ENCODE assay signal across 1 cellular context in the genomic region with DNA sequence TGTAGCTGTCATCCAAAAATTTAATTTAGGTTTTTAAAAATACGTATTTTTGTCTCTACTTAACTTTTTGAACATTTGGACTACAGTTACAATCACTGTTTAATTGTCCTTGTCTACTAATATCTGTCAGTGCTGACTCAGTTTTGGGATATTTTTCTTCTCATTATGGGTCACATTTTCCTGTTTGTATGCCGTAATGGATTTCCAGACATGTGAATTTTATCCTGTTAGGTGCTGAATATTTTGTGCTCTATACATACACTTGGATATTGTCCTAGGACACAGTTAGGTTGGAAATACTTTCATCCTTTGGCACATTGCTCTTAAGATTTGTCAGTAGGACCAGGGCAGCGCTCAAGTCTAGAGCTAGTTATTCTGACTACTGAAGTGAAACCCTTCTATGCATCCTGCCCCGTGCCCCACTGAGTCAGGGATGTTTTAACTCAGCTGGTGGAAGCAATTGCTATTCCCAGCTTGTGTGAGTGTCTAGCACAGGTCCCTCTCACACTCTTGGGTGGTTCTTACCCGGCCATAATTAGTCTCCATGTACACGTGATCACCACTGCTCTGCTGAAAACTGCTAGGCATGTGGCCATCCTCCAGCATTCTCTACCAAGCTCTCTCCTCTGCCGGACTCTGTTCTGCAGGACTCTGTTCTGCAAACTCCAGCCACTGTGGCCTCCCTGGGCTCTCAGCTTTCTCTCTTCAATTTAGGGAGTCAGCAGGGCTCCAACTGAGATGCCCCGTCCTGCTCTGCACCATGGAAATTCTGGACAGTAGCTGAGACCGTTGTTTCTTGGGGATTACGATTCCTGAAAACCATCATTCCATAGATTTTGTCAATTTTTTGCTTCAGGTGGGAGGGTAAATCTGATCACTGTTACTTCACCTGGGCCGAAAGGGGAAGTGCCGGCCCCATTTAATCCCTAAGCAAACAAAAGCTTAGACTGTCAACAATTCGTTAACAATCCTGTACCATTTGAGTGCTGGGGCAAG.
TF ChIP-seq lines count a peak whose summit lies in the region.

No MANE protein-coding gene starts in this region.

TF ChIP-seq in HepG2, 621 proteins besides CTCF, POLR2A, EP300 and RAD21 (continued from another document and continues in another):
- peak; percentile 48; the same call in 1 of the 2 replicates for TF ChIP-seq ARID4A (CRISPR knock-in tag; IDR thresholded peaks at IDR 0.05; ENCODE audit: borderline replicate concordance)
- TF ChIP-seq ZNF496 (CRISPR knock-in tag; IDR thresholded peaks at IDR 0.05; ENCODE audit: insufficient replicate concordance): no peak
- TF ChIP-seq, protein P1, sequence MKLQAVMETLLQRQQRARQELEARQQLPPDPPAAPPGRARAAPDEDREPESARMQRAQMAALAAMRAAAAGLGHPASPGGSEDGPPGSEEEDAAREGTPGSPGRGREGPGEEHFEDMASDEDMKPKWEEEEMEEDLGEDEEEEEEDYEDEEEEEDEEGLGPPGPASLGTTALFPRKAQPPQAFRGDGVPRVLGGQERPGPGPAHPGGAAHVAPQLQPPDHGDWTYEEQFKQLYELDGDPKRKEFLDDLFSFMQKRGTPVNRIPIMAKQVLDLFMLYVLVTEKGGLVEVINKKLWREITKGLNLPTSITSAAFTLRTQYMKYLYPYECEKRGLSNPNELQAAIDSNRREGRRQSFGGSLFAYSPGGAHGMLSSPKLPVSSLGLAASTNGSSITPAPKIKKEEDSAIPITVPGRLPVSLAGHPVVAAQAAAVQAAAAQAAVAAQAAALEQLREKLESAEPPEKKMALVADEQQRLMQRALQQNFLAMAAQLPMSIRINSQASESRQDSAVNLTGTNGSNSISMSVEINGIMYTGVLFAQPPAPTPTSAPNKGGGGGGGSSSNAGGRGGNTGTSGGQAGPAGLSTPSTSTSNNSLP (IDR thresholded peaks at IDR 0.05; ENCODE audit: low read depth, low read length): no peak
- no peak for TF ChIP-seq ZMYM4 (CRISPR knock-in tag; IDR thresholded peaks at IDR 0.05)
- TF ChIP-seq KLF6 (CRISPR knock-in tag; IDR thresholded peaks at IDR 0.05): no peak
- TF ChIP-seq FOSL2 (CRISPR knock-in tag; IDR thresholded peaks at IDR 0.05): 0 out of 2 replicates have a peak, but pooled peaks have one; percentile 16
- no peak for TF ChIP-seq REL (CRISPR knock-in tag; conservative IDR thresholded peaks at IDR 0.05)
- TF ChIP-seq SRF (IDR thresholded peaks at IDR 0.05; ENCODE audit: low read depth, low read length): no peak
- TF ChIP-seq, protein P2, sequence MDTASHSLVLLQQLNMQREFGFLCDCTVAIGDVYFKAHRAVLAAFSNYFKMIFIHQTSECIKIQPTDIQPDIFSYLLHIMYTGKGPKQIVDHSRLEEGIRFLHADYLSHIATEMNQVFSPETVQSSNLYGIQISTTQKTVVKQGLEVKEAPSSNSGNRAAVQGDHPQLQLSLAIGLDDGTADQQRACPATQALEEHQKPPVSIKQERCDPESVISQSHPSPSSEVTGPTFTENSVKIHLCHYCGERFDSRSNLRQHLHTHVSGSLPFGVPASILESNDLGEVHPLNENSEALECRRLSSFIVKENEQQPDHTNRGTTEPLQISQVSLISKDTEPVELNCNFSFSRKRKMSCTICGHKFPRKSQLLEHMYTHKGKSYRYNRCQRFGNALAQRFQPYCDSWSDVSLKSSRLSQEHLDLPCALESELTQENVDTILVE (CRISPR knock-in tag; IDR thresholded peaks at IDR 0.05): no peak; the same call in 1 of the 2 replicates
- TF ChIP-seq MYNN (CRISPR knock-in tag; IDR thresholded peaks at IDR 0.05; ENCODE audit: low read depth): no peak
- TF ChIP-seq, protein P3, sequence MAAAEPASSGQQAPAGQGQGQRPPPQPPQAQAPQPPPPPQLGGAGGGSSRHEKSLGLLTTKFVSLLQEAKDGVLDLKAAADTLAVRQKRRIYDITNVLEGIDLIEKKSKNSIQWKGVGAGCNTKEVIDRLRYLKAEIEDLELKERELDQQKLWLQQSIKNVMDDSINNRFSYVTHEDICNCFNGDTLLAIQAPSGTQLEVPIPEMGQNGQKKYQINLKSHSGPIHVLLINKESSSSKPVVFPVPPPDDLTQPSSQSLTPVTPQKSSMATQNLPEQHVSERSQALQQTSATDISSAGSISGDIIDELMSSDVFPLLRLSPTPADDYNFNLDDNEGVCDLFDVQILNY (CRISPR knock-in tag; conservative IDR thresholded peaks at IDR 0.05): no peak
- no peak for TF ChIP-seq PTBP1 (IDR thresholded peaks at IDR 0.05; ENCODE audit: low read depth, low read length, poor library complexity, severe bottlenecking)
- TF ChIP-seq, protein P4, sequence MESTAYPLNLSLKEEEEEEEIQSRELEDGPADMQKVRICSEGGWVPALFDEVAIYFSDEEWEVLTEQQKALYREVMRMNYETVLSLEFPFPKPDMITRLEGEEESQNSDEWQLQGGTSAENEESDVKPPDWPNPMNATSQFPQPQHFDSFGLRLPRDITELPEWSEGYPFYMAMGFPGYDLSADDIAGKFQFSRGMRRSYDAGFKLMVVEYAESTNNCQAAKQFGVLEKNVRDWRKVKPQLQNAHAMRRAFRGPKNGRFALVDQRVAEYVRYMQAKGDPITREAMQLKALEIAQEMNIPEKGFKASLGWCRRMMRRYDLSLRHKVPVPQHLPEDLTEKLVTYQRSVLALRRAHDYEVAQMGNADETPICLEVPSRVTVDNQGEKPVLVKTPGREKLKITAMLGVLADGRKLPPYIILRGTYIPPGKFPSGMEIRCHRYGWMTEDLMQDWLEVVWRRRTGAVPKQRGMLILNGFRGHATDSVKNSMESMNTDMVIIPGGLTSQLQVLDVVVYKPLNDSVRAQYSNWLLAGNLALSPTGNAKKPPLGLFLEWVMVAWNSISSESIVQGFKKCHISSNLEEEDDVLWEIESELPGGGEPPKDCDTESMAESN (CRISPR knock-in tag; conservative IDR thresholded peaks at IDR 0.05): 0 out of 2 replicates have a peak, but pooled peaks have one; percentile 33
- no peak for TF ChIP-seq TCF7L2 (IDR thresholded peaks at IDR 0.05; ENCODE audit: low read depth, low read length)
- TF ChIP-seq SNAI1 (CRISPR knock-in tag; IDR thresholded peaks at IDR 0.05; ENCODE audit: borderline replicate concordance): no peak
- no peak for TF ChIP-seq ZNF549 (CRISPR knock-in tag; IDR thresholded peaks at IDR 0.05)
- peak; percentile 73; the same call in 1 of the 2 replicates for TF ChIP-seq ZNF772 (CRISPR knock-in tag; IDR thresholded peaks at IDR 0.05)
- 0 out of 2 replicates have a peak, but pooled peaks have one; percentile 70 for TF ChIP-seq ZFP82 (CRISPR knock-in tag; IDR thresholded peaks at IDR 0.05; ENCODE audit: borderline replicate concordance)
- peak; percentile 44; the same call in 1 of the 2 replicates for TF ChIP-seq TFE3 (CRISPR knock-in tag; IDR thresholded peaks at IDR 0.05)
- TF ChIP-seq, protein P5, sequence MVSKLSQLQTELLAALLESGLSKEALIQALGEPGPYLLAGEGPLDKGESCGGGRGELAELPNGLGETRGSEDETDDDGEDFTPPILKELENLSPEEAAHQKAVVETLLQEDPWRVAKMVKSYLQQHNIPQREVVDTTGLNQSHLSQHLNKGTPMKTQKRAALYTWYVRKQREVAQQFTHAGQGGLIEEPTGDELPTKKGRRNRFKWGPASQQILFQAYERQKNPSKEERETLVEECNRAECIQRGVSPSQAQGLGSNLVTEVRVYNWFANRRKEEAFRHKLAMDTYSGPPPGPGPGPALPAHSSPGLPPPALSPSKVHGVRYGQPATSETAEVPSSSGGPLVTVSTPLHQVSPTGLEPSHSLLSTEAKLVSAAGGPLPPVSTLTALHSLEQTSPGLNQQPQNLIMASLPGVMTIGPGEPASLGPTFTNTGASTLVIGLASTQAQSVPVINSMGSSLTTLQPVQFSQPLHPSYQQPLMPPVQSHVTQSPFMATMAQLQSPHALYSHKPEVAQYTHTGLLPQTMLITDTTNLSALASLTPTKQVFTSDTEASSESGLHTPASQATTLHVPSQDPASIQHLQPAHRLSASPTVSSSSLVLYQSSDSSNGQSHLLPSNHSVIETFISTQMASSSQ (IDR thresholded peaks at IDR 0.05; ENCODE audit: low read depth): peak; percentile 30; the same call in 1 of the 2 replicates
- TF ChIP-seq, protein P5 (CRISPR knock-in tag; IDR thresholded peaks at IDR 0.05; ENCODE audit: borderline replicate concordance): no peak
- TF ChIP-seq FOXP1 (IDR thresholded peaks at IDR 0.05): 0 out of 2 replicates have a peak, but pooled peaks have one; percentile 33
- peak; percentile 76 for TF ChIP-seq FOXP1 (CRISPR knock-in tag; IDR thresholded peaks at IDR 0.05)
- TF ChIP-seq ELF3 (CRISPR knock-in tag; IDR thresholded peaks at IDR 0.05): peak; percentile 83
- 0 out of 2 replicates have a peak, but pooled peaks have one; percentile 36 for TF ChIP-seq SMAD3 (CRISPR knock-in tag; IDR thresholded peaks at IDR 0.05)
- TF ChIP-seq MAF1 (CRISPR knock-in tag; IDR thresholded peaks at IDR 0.05; ENCODE audit: borderline replicate concordance): no peak
- TF ChIP-seq TEAD2 (CRISPR knock-in tag; IDR thresholded peaks at IDR 0.05): no peak
- no peak for TF ChIP-seq MIER2 (CRISPR knock-in tag; IDR thresholded peaks at IDR 0.05)
- peak; percentile 87 for TF ChIP-seq ARID5B (CRISPR knock-in tag; IDR thresholded peaks at IDR 0.05)
- TF ChIP-seq PCBP1 (IDR thresholded peaks at IDR 0.05; ENCODE audit: borderline replicate concordance, low read depth, low read length): no peak
- TF ChIP-seq SNRNP70 (IDR thresholded peaks at IDR 0.05; ENCODE audit: low read depth, low read length): no peak
- no peak for TF ChIP-seq ZNF75D (CRISPR knock-in tag; IDR thresholded peaks at IDR 0.05; ENCODE audit: borderline replicate concordance)
